Comparison of ENCODE assay signal across 8 cellular contexts in genomic region chr3:183635107-183635430, GRCh38. TPM values are rescaled to one million over a fixed set of nuclear protein-coding genes. Genes with fewer than 3 reads are reported as not detected.
DNase-seq lines count a peak whose midpoint lies in the region; ATAC-seq, FAIRE-seq and TF ChIP-seq lines count a peak whose summit lies in the region.

No MANE protein-coding gene starts in this region.

- no peaks in the 10 kb centered on the region for H3K9me3 ChIP-seq in WERI-Rb-1 (ENCODE audit: severe bottlenecking)

- H3K27ac ChIP-seq in WERI-Rb-1: peak overlapping the region; percentile 98

- H3K36me3 Mint-ChIP-seq in stimulated activated naive B cell treated with anti-CD40 and anti-IgM and Interleukin-4, amounts not matched to agents 10 μg/mL and 1 μg/mL and 100 μg/mL, for 72 hours: no peaks in the 10 kb centered on the region

- intact Hi-C loops in posterior vena cava (cut with DNase I): no loop called here

- H3K36me3 ChIP-seq in WERI-Rb-1: peaks cover 4% of the 10 kb centered on the region; the same call in 1 of the 2 replicates

- H3K27me3 ChIP-seq in WERI-Rb-1 (ENCODE audit: insufficient read depth, low read depth, severe bottlenecking): no peaks in the 10 kb centered on the region

- DNase-seq in DMS79 treated with DMSO at 0.1 percent for 48 hours (lab: John Stamatoyannopoulos, UW): peak; percentile 45
- no peak for DNase-seq in DMS79 (lab: John Stamatoyannopoulos, UW)
- no peak for DNase-seq in WERI-Rb-1
- no peak for DNase-seq in stimulated activated naive B cell treated with anti-CD40 and anti-IgM and Interleukin-4, amounts not matched to agents 10 μg/mL and 1 μg/mL and 100 μg/mL, for 72 hours
- no peak for DNase-seq in frontal cortex (ENCODE audit: low spot score in 2 of 2)
- no peak for DNase-seq in posterior vena cava (ENCODE audit: low spot score)

- no peak for ATAC-seq in stimulated activated naive B cell treated with anti-CD40 and anti-IgM and Interleukin-4, amounts not matched to agents 10 μg/mL and 1 μg/mL and 100 μg/mL, for 72 hours (replicated peaks)
- no peak for ATAC-seq in HG02642 (IDR thresholded peaks at IDR 0.05; ENCODE audit: poor library complexity, unreplicated experiment)

- FAIRE-seq in frontal cortex (lab: Jason Lieb, UNC): no peak

- no peaks in the 10 kb centered on the region for H3K27me3 Mint-ChIP-seq in stimulated activated naive B cell treated with anti-CD40 and anti-IgM and Interleukin-4, amounts not matched to agents 10 μg/mL and 1 μg/mL and 100 μg/mL, for 72 hours

- H3K4me3 ChIP-seq in WERI-Rb-1 (ENCODE audit: low read depth, low read length) (peak overlapping the region; percentile 92), iPS-11a (ENCODE audit: low read depth, low read length) (peak overlapping the region; percentile 88)

- peak overlapping the region; percentile 96 for H3K27ac Mint-ChIP-seq in stimulated activated naive B cell treated with anti-CD40 and anti-IgM and Interleukin-4, amounts not matched to agents 10 μg/mL and 1 μg/mL and 100 μg/mL, for 72 hours

- peaks cover 11 to 28% of the 10 kb centered on the region in 2 donors for H3K4me1 Mint-ChIP-seq in stimulated activated naive B cell treated with anti-CD40 and anti-IgM and Interleukin-4, amounts not matched to agents 10 μg/mL and 1 μg/mL and 100 μg/mL, for 72 hours

- peak overlapping the region; percentile 94 to 100 for H3K4me3 Mint-ChIP-seq in stimulated activated naive B cell treated with anti-CD40 and anti-IgM and Interleukin-4, amounts not matched to agents 10 μg/mL and 1 μg/mL and 100 μg/mL, for 72 hours

- TF ChIP-seq CTCF in WERI-Rb-1 (IDR thresholded peaks at IDR 0.05; ENCODE audit: low read depth, low read length): no peak

- H3K9me3 Mint-ChIP-seq in stimulated activated naive B cell treated with anti-CD40 and anti-IgM and Interleukin-4, amounts not matched to agents 10 μg/mL and 1 μg/mL and 100 μg/mL, for 72 hours: no peaks in the 10 kb centered on the region

RNA-seq across cellular contexts. Expression of gene KLHL24, which starts 0.4 kb away (rescaled TPM):
- 343 TPM for total RNA-seq in frontal cortex
- total RNA-seq in posterior vena cava: 10 to 100 TPM; 33.3 to 35.5 TPM
